2 cellular contexts compared by ENCODE assay signal in the genomic region with DNA sequence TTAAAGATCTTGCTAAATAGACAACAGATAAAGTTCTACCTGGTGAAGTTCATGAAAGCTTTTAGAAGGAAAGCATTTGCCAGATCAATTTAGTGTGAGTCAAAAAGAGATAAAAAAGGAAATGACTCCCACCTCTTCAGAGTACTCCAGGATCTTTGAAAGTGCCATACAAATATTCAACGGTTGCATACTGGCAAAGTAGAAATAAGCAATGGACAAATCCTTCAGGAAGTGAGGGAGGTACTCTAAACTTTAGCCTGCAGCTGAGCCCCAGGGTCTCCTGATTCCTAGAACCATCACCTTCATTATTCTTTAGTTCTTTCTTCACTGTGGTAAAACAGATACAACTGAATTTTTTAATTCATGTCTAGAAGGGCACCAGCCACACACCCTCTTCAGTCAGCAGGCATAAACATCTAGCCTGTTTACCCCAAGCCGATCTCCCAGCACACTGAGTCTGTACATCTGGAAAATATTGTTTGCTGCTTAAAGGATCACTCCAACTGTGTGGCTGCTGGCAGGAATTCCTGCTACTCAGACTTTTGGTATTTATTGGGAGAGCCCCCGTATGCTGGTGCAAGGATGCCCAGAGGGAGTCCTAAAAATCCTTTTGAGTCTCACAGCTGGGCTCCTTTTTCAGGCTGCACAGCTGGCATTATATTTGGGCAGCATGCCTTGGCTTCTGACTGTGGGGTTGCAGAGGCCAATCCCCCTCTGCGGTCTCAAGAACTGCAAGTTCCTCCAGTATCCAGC.
A peak's percentile ranks its signal among the peaks of the same experiment; 100 is the strongest.
TF ChIP-seq lines count a peak whose summit lies in the region.

No MANE protein-coding gene starts in this region.

TF ChIP-seq in H1, 55 proteins besides CTCF, POLR2A, EP300 and RAD21:
- TF ChIP-seq TEAD4 (IDR thresholded peaks at IDR 0.05; ENCODE audit: low read depth, low read length) (peak; percentile 2; the same call in 1 of the 2 replicates), KDM4A (IDR thresholded peaks at IDR 0.05; ENCODE audit: low read depth, low read length, severe bottlenecking) (no peak), SIN3A (conservative IDR thresholded peaks at IDR 0.05 in 1 of 2, IDR thresholded peaks at IDR 0.05 in 1 of 2; ENCODE audit: low read depth in 1 of 2, low read length in 2 of 2) (no peak), JUN (IDR thresholded peaks at IDR 0.05; ENCODE audit: low read depth, low read length) (no peak), GABPA (IDR thresholded peaks at IDR 0.05; ENCODE audit: borderline replicate concordance, insufficient read depth, low read length) (no peak), YY1 (IDR thresholded peaks at IDR 0.05; ENCODE audit: low read depth, low read length) (no peak), POLR2AphosphoS5 (IDR thresholded peaks at IDR 0.05; ENCODE audit: low read depth, low read length) (no peak), EGR1 (IDR thresholded peaks at IDR 0.05; ENCODE audit: borderline replicate concordance, low read depth, low read length) (no peak), SP4 (IDR thresholded peaks at IDR 0.05; ENCODE audit: low read length) (no peak), TCF12 (IDR thresholded peaks at IDR 0.05; ENCODE audit: low read depth, low read length) (0 out of 2 replicates have a peak, but pooled peaks have one; percentile 61), JUND (IDR thresholded peaks at IDR 0.05; ENCODE audit: low read length) (no peak)
- TF ChIP-seq, protein P1, sequence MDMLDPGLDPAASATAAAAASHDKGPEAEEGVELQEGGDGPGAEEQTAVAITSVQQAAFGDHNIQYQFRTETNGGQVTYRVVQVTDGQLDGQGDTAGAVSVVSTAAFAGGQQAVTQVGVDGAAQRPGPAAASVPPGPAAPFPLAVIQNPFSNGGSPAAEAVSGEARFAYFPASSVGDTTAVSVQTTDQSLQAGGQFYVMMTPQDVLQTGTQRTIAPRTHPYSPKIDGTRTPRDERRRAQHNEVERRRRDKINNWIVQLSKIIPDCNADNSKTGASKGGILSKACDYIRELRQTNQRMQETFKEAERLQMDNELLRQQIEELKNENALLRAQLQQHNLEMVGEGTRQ (IDR thresholded peaks at IDR 0.05; ENCODE audit: low read length), result no peak

TF ChIP-seq in HepG2, 621 proteins besides CTCF, POLR2A, EP300 and RAD21:
- no peak for TF ChIP-seq NFAT5 (CRISPR knock-in tag; IDR thresholded peaks at IDR 0.05)
- TF ChIP-seq, protein P2, sequence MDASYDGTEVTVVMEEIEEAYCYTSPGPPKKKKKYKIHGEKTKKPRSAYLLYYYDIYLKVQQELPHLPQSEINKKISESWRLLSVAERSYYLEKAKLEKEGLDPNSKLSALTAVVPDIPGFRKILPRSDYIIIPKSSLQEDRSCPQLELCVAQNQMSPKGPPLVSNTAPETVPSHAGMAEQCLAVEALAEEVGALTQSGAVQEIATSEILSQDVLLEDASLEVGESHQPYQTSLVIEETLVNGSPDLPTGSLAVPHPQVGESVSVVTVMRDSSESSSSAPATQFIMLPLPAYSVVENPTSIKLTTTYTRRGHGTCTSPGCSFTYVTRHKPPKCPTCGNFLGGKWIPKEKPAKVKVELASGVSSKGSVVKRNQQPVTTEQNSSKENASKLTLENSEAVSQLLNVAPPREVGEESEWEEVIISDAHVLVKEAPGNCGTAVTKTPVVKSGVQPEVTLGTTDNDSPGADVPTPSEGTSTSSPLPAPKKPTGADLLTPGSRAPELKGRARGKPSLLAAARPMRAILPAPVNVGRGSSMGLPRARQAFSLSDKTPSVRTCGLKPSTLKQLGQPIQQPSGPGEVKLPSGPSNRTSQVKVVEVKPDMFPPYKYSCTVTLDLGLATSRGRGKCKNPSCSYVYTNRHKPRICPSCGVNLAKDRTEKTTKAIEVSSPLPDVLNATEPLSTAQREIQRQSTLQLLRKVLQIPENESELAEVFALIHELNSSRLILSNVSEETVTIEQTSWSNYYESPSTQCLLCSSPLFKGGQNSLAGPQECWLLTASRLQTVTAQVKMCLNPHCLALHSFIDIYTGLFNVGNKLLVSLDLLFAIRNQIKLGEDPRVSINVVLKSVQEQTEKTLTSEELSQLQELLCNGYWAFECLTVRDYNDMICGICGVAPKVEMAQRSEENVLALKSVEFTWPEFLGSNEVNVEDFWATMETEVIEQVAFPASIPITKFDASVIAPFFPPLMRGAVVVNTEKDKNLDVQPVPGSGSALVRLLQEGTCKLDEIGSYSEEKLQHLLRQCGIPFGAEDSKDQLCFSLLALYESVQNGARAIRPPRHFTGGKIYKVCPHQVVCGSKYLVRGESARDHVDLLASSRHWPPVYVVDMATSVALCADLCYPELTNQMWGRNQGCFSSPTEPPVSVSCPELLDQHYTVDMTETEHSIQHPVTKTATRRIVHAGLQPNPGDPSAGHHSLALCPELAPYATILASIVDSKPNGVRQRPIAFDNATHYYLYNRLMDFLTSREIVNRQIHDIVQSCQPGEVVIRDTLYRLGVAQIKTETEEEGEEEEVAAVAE (CRISPR knock-in tag; IDR thresholded peaks at IDR 0.05; ENCODE audit: borderline replicate concordance), result no peak
- TF ChIP-seq WIZ (CRISPR knock-in tag; IDR thresholded peaks at IDR 0.05), result no peak
- no peak for TF ChIP-seq EHMT2 (IDR thresholded peaks at IDR 0.05; ENCODE audit: borderline replicate concordance, low read depth, low read length)
- TF ChIP-seq KMT2B (CRISPR knock-in tag; IDR thresholded peaks at IDR 0.05), result no peak
- TF ChIP-seq ZNF674 (CRISPR knock-in tag; IDR thresholded peaks at IDR 0.05; ENCODE audit: low read depth), result no peak
- TF ChIP-seq, protein P3, sequence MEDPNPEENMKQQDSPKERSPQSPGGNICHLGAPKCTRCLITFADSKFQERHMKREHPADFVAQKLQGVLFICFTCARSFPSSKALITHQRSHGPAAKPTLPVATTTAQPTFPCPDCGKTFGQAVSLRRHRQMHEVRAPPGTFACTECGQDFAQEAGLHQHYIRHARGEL (CRISPR knock-in tag; IDR thresholded peaks at IDR 0.05), result no peak
- TF ChIP-seq ZC3H4 (CRISPR knock-in tag; IDR thresholded peaks at IDR 0.05; ENCODE audit: borderline replicate concordance), result no peak
- no peak for TF ChIP-seq ZNF280D (CRISPR knock-in tag; IDR thresholded peaks at IDR 0.05)
- TF ChIP-seq, protein P4, sequence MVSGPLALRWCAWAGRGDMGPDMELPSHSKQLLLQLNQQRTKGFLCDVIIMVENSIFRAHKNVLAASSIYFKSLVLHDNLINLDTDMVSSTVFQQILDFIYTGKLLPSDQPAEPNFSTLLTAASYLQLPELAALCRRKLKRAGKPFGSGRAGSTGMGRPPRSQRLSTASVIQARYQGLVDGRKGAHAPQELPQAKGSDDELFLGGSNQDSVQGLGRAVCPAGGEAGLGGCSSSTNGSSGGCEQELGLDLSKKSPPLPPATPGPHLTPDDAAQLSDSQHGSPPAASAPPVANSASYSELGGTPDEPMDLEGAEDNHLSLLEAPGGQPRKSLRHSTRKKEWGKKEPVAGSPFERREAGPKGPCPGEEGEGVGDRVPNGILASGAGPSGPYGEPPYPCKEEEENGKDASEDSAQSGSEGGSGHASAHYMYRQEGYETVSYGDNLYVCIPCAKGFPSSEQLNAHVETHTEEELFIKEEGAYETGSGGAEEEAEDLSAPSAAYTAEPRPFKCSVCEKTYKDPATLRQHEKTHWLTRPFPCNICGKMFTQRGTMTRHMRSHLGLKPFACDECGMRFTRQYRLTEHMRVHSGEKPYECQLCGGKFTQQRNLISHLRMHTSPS (CRISPR knock-in tag; IDR thresholded peaks at IDR 0.05; ENCODE audit: low read depth), result no peak
- TF ChIP-seq ZNF891 (CRISPR knock-in tag; IDR thresholded peaks at IDR 0.05), result no peak
- no peak for TF ChIP-seq DPF2 (CRISPR knock-in tag; IDR thresholded peaks at IDR 0.05; ENCODE audit: borderline replicate concordance, low read depth)
- TF ChIP-seq SMAD9 (CRISPR knock-in tag; IDR thresholded peaks at IDR 0.05), result no peak
TF ChIP-seq in HepG2: peak in this region for 0.
